In genomic region chr1:154935749-154936415, GRCh38 we compare ENCODE assay signal across 8 cellular contexts. TPM values are rescaled to one million over a fixed set of nuclear protein-coding genes. Genes with fewer than 3 reads are reported as not detected.
DNase-seq lines count a peak whose midpoint lies in the region; ATAC-seq and TF ChIP-seq lines count a peak whose summit lies in the region.

No MANE protein-coding gene starts in this region.

- no peak for ATAC-seq in Right ventricle myocardium inferior
- no peak for ATAC-seq in lung (ENCODE audit: insufficient read depth, low FRiP score)

- H3K4me1 ChIP-seq in right atrium auricular region (peaks cover 0 to 40% of the 10 kb centered on the region in 2 donors), lung (ENCODE audit: control insufficient read depth in 2 of 2, insufficient read depth in 2 of 2, low read length in 2 of 2) (peaks cover 0 to 9% of the 10 kb centered on the region in 2 donors), urinary bladder (ENCODE audit: insufficient read depth) (no peaks in the 10 kb centered on the region)

- intact Hi-C loops in Right ventricle myocardium inferior (cut with DNase I), result loop anchor here (2.0 kb wide), 4 partner anchors 25 to 377 kb away; partner anchors contain the start of genes SHC1 and UBE2Q1

- H3K9me3 ChIP-seq in right atrium auricular region (no peaks in the 10 kb centered on the region), lung (ENCODE audit: control insufficient read depth in 2 of 2, insufficient read depth in 1 of 2, low read length in 1 of 2) (no peaks in the 10 kb centered on the region)

- H3K4me3 ChIP-seq in right atrium auricular region (peak overlapping the region; percentile 55 to 66), astrocyte of the spinal cord (ENCODE audit: low read depth, low read length) (peak overlapping the region; percentile 65), lung (peak overlapping the region; percentile 63), urinary bladder (ENCODE audit: low read depth, low read length) (peak overlapping the region; percentile 51)

- in situ Hi-C loops in astrocyte of the spinal cord (cut with HindIII; ENCODE audit: low sequenced_read_pairs), result no loop called here

- H3K27ac ChIP-seq in right atrium auricular region, result peak overlapping the region; percentile 97
- H3K27ac ChIP-seq in lung (ENCODE audit: low read depth in 1 of 2, low read length in 1 of 2), result peak overlapping the region; percentile 86 to 99
- H3K27ac ChIP-seq in urinary bladder (ENCODE audit: low read depth), result peak overlapping the region; percentile 96

- DNase-seq in right atrium auricular region (ENCODE audit: low spot score) (no peak), Right ventricle myocardium inferior (ENCODE audit: missing footprints) (no peak), astrocyte of the spinal cord (ENCODE audit: low read depth, low spot score) (no peak), lung (ENCODE audit: low spot score) (no peak), GF-D8 (lab: John Stamatoyannopoulos, UW) (no peak), hippocampal formation (lab: John Stamatoyannopoulos, UW) (no peak)
- no peak for DNase-seq in stimulated activated CD4-positive, alpha-beta T cell treated with anti-CD3 and anti-CD28 coated beads, Interleukin-1b, Interleukin-23, amount 100 ng/mL, for 48 hours

- TF ChIP-seq CTCF in right atrium auricular region (IDR thresholded peaks at IDR 0.05) (no peak), astrocyte of the spinal cord (IDR thresholded peaks at IDR 0.05; ENCODE audit: low read depth, low read length) (no peak), lung (IDR thresholded peaks at IDR 0.05; ENCODE audit: control extremely low read depth, extremely low read depth) (no peak)

- no peaks in the 10 kb centered on the region for H3K27me3 ChIP-seq in right atrium auricular region
- no peaks in the 10 kb centered on the region for H3K27me3 ChIP-seq in lung (ENCODE audit: control insufficient read depth, insufficient read depth)

- 46 to 62% methylated on average over 20 of the region's 20 CpGs for WGBS in lung, 2 donors
- 48% methylated on average over 20 of the region's 20 CpGs for WGBS in urinary bladder

- H3K36me3 ChIP-seq in right atrium auricular region, result no peaks in the 10 kb centered on the region
- H3K36me3 ChIP-seq in lung (ENCODE audit: control insufficient read depth in 2 of 2, insufficient read depth in 2 of 2, low read length in 2 of 2), result peaks cover 0 to 3% of the 10 kb centered on the region in 2 donors
- H3K36me3 ChIP-seq in urinary bladder (ENCODE audit: insufficient read depth), result no peaks in the 10 kb centered on the region

RNA-seq across cellular contexts. Expression of gene PMVK, which starts 0.6 kb away (rescaled TPM):
- total RNA-seq in right atrium auricular region, result 10 to 100 TPM; 15.7 to 21.2 TPM
- 71.1 TPM for total RNA-seq in Right ventricle myocardium inferior
- total RNA-seq in lung, result 10 to 100 TPM; 18.4 to 48.8 TPM
- 10 to 100 TPM; 39.0 to 47.9 TPM for polyA plus RNA-seq in lung
- 6.8 TPM for total RNA-seq in urinary bladder
- polyA plus RNA-seq in urinary bladder, result 47.1 TPM

RNA-seq across cellular contexts. Expression of gene PBXIP1, which starts 20.0 kb away (rescaled TPM):
- 100 to 1,000 TPM in 1 of 2 donors, 10 to 100 TPM in 1; 81.4 to 101 TPM for total RNA-seq in right atrium auricular region
- total RNA-seq in Right ventricle myocardium inferior, result 55.9 TPM
- total RNA-seq in lung, result 100 to 1,000 TPM in 1 of 2 donors, 10 to 100 TPM in 1; 37.3 to 178 TPM
- polyA plus RNA-seq in lung, result 10 to 100 TPM; 32.8 to 33.2 TPM
- total RNA-seq in urinary bladder, result 74.0 TPM
- polyA plus RNA-seq in urinary bladder, result 206 TPM

RNA-seq across cellular contexts. Expression of gene PYGO2, which starts 25.7 kb away (rescaled TPM):
- total RNA-seq in right atrium auricular region (10 to 100 TPM; 13.9 to 18.4 TPM), Right ventricle myocardium inferior (16.0 TPM), lung (10 to 100 TPM; 17.9 to 25.2 TPM), urinary bladder (10.8 TPM)
- polyA plus RNA-seq in lung (10 to 100 TPM; 14.6 to 22.2 TPM), urinary bladder (29.2 TPM)

RNA-seq across cellular contexts. Expression of gene SHC1, which starts 34.7 kb away (rescaled TPM):
- total RNA-seq in right atrium auricular region (10 to 100 TPM; 69.5 to 80.5 TPM), Right ventricle myocardium inferior (60.4 TPM), lung (100 to 1,000 TPM in 1 of 2 donors, 10 to 100 TPM in 1; 67.6 to 136 TPM), urinary bladder (61.2 TPM)
- polyA plus RNA-seq in lung (100 to 1,000 TPM in 1 of 2 donors, 10 to 100 TPM in 1; 76.5 to 111 TPM), urinary bladder (110 TPM)

RNA-seq across cellular contexts. Expression of gene CKS1B, which starts 38.6 kb away (rescaled TPM):
- total RNA-seq in right atrium auricular region (10 to 100 TPM; 20.0 to 23.8 TPM), Right ventricle myocardium inferior (22.2 TPM), lung (10 to 100 TPM; 22.3 to 33.6 TPM), urinary bladder (38.4 TPM)
- polyA plus RNA-seq in lung (10 to 100 TPM; 26.9 to 38.2 TPM), urinary bladder (54.9 TPM)
